ENCODE assay signal across 13 cellular contexts in genomic region chr7:93327006-93327633, GRCh38.
DNase-seq lines count a peak whose midpoint lies in the region; ATAC-seq and TF ChIP-seq lines count a peak whose summit lies in the region.
"Had no signal": no experiment of that assay in that cellular context is flagged by ENCODE, and none has a peak within 500 bp of the region (broad histone marks: within the 10 kb centered on the region; RNA-seq: fewer than 3 reads in every experiment).

No MANE protein-coding gene starts in this region.

- in situ Hi-C loops in brain microvascular endothelial cell (cut with HindIII; ENCODE audit: low pct_ligation_motif_present, low sequenced_read_pairs) = no loop called here

- H3K9me3 ChIP-seq in upper lobe of left lung = no peaks in the 10 kb centered on the region

- DNase-seq in Daoy (ENCODE audit: low read depth) (peak; percentile 77), MV-4-11 (lab: John Stamatoyannopoulos, UW) (peak; percentile 76), brain microvascular endothelial cell (peak; percentile 83), myocyte (ENCODE audit: low read depth) (peak; percentile 92), medulla oblongata (ENCODE audit: extremely low spot score) (no peak), upper lobe of left lung (no peak)
- DNase-seq: activated CD8-positive, alpha-beta T cell treated with anti-CD3 and anti-CD28 coated beads, Interleukin-2, amount 10 ng/mL, durations not matched to agents 7 days and 5 days; islet precursor cell; NCI-H2107 had no signal

- H3K27me3 ChIP-seq in brain microvascular endothelial cell (replicated peaks) = no peaks in the 10 kb centered on the region
- no peaks in the 10 kb centered on the region for H3K27me3 ChIP-seq in upper lobe of left lung
- H3K27me3 ChIP-seq: neural progenitor cell had no signal

- TF ChIP-seq POLR2A in upper lobe of left lung (IDR thresholded peaks at IDR 0.05) = no peak

- peak overlapping the region; percentile 6 for H3K27ac ChIP-seq in brain microvascular endothelial cell
- H3K27ac ChIP-seq in upper lobe of left lung = no peak overlapping the region
- H3K27ac ChIP-seq: neural progenitor cell had no signal

- no peaks in the 10 kb centered on the region for H3K4me1 ChIP-seq in upper lobe of left lung
- H3K4me1 ChIP-seq: neural progenitor cell had no signal

- H3K36me3 ChIP-seq in brain microvascular endothelial cell (replicated peaks) (no peaks in the 10 kb centered on the region), upper lobe of left lung (peaks cover 0 to 7% (median 2%) of the 10 kb centered on the region in 4 donors)
- H3K36me3 ChIP-seq: neural progenitor cell had no signal

- 90 to 91% methylated on average over 3 of the region's 3 CpGs for WGBS in upper lobe of left lung, 2 donors

- TF ChIP-seq CTCF in brain microvascular endothelial cell (IDR thresholded peaks at IDR 0.05; ENCODE audit: low read depth, low read length, missing control alignments) (no peak), upper lobe of left lung (IDR thresholded peaks at IDR 0.05) (no peak)

- TF ChIP-seq EP300 in upper lobe of left lung (IDR thresholded peaks at IDR 0.05) = no peak

- ATAC-seq in upper lobe of left lung (ENCODE audit: low FRiP score in 2 of 2) = no peak
- no peak for ATAC-seq in GM18498 (IDR thresholded peaks at IDR 0.05; ENCODE audit: unreplicated experiment)
- no peak for ATAC-seq in HG03457 (IDR thresholded peaks at IDR 0.05; ENCODE audit: unreplicated experiment)
- ATAC-seq: activated CD8-positive, alpha-beta T cell treated with anti-CD3 and anti-CD28 coated beads, Interleukin-2, amount 10 ng/mL, durations not matched to agents 7 days and 5 days; stimulated activated effector memory CD8-positive, alpha-beta T cell treated with anti-CD3 and anti-CD28 coated beads, Interleukin-12 subunit alpha, Interleukin-12 subunit beta, amount 100 ng/mL, for 72 hours had no signal

- H3K4me3 ChIP-seq in brain microvascular endothelial cell (ENCODE audit: low read depth, low read length) = no peak overlapping the region
- H3K4me3 ChIP-seq in upper lobe of left lung = no peak overlapping the region
- H3K4me3 ChIP-seq: neural progenitor cell had no signal

Comparison
In these comparisons a context has a peak if more than half of its experiments do, and no peak if none do; other contexts are left out.
1. DNase-seq: peak in Daoy (single experiment), MV-4-11 (single experiment), brain microvascular endothelial cell (single experiment) and myocyte (single experiment); none in medulla oblongata (single experiment) and upper lobe of left lung (0 of 2).